In the genomic region with DNA sequence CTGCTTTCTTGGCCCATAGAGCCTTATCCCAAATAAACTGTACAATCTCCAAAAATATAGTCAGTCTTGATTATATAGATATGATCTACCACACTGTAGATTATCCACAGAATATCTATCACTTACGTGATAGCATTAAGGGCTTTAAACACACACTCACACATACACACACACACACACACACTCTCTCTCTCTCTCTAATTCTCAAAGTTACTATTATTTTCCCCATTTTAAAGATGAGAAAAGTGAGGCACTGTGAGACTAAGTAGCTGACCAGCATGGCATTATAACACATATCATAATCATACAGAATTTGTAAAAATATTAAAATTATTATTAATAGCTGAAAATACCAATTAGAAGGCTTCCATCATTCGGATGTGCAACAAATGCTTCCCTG, we compare ENCODE assay signal across 1 cellular context.
TF ChIP-seq lines count a peak whose summit lies in the region.

No MANE protein-coding gene starts in this region.

TF ChIP-seq in WTC11, 78 proteins besides CTCF, POLR2A, EP300 and RAD21 (continued from another document):
- TF ChIP-seq, protein P1, sequence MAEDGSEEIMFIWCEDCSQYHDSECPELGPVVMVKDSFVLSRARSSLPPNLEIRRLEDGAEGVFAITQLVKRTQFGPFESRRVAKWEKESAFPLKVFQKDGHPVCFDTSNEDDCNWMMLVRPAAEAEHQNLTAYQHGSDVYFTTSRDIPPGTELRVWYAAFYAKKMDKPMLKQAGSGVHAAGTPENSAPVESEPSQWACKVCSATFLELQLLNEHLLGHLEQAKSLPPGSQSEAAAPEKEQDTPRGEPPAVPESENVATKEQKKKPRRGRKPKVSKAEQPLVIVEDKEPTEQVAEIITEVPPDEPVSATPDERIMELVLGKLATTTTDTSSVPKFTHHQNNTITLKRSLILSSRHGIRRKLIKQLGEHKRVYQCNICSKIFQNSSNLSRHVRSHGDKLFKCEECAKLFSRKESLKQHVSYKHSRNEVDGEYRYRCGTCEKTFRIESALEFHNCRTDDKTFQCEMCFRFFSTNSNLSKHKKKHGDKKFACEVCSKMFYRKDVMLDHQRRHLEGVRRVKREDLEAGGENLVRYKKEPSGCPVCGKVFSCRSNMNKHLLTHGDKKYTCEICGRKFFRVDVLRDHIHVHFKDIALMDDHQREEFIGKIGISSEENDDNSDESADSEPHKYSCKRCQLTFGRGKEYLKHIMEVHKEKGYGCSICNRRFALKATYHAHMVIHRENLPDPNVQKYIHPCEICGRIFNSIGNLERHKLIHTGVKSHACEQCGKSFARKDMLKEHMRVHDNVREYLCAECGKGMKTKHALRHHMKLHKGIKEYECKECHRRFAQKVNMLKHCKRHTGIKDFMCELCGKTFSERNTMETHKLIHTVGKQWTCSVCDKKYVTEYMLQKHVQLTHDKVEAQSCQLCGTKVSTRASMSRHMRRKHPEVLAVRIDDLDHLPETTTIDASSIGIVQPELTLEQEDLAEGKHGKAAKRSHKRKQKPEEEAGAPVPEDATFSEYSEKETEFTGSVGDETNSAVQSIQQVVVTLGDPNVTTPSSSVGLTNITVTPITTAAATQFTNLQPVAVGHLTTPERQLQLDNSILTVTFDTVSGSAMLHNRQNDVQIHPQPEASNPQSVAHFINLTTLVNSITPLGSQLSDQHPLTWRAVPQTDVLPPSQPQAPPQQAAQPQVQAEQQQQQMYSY (CRISPR knock-in tag; IDR thresholded peaks at IDR 0.05), result no peak
- no peak for TF ChIP-seq FOXJ3 (CRISPR knock-in tag; IDR thresholded peaks at IDR 0.05; ENCODE audit: borderline replicate concordance)
